In the genomic region with DNA sequence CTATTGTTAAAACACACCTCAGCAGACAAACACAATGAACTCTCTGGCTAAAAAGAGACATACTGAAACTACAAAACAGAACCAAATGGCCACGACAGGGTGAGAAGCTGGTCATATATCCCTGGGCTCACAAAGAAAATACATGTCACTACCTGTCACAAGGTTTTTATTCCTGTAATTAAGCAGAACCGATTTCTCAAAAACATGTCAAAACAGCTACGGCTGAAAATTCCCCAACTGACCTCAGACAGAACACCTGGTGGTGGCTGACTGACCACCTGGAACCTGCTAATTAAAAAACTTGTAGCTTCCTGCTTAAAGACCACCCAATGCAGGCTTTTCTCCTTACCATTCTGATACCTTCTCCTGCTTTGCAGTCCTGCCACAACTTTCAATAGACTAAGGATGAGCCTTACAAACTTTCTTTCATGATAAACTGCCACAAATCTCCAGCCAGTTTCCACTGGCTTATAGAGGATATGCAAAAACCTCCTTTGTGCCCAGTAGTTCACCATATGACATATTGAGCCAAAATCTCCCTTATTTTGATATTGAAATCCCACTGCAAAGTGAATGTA, we compare ENCODE assay signal across 14 cellular contexts.
DNase-seq lines count a peak whose midpoint lies in the region; ATAC-seq and TF ChIP-seq lines count a peak whose summit lies in the region.
"Had no signal": no experiment of that assay in that cellular context is flagged by ENCODE, and none has a peak within 500 bp of the region (broad histone marks: within the 10 kb centered on the region; RNA-seq: fewer than 3 reads in every experiment).

No MANE protein-coding gene starts in this region.

- H3K4me1 ChIP-seq in mammary epithelial cell (ENCODE audit: insufficient read depth, low read length) = peaks cover 6% of the 10 kb centered on the region
- no peaks in the 10 kb centered on the region for H3K4me1 ChIP-seq in naive thymus-derived CD4-positive, alpha-beta T cell (ENCODE audit: control insufficient read depth in 2 of 2, insufficient read depth in 2 of 2, low read length in 2 of 2)
- H3K4me1 ChIP-seq: uterus had no signal

- no peaks in the 10 kb centered on the region for H3K9me3 ChIP-seq in mammary epithelial cell (replicated peaks; ENCODE audit: insufficient read depth, low read length)
- no peaks in the 10 kb centered on the region for H3K9me3 ChIP-seq in naive thymus-derived CD4-positive, alpha-beta T cell (ENCODE audit: control insufficient read depth in 2 of 3, low read length in 3 of 3)

- H3K9me3 Mint-ChIP-seq in naive thymus-derived CD4-positive, alpha-beta T cell = peaks cover 0 to 18% (median 2%) of the 10 kb centered on the region in 11 donors
- peaks cover 5% of the 10 kb centered on the region for H3K9me3 Mint-ChIP-seq in activated CD8-positive, alpha-beta T cell treated with anti-CD3 and anti-CD28 coated beads for 36 hours
- H3K9me3 Mint-ChIP-seq in T-cell = peaks cover 0 to 9% (median 8%) of the 10 kb centered on the region in 3 donors

- dilution Hi-C loops in mammary epithelial cell (cut with HindIII; ENCODE audit: low sequenced_read_pairs) = no loop called here

- H3K27ac ChIP-seq in mammary epithelial cell (ENCODE audit: insufficient read depth, low read depth, low read length) = no peak overlapping the region
- no peak overlapping the region for H3K27ac ChIP-seq in naive thymus-derived CD4-positive, alpha-beta T cell (ENCODE audit: low read depth, low read length)
- H3K27ac ChIP-seq: uterus had no signal

- WGBS in mammary epithelial cell (ENCODE audit: low coverage, missing lambda C conversion rate) = 0% methylated on average over 3 of the region's 3 CpGs

- CTCF ChIA-PET in mammary epithelial cell (lab: Charles Lee; ENCODE audit: low non-redundant PET) (no interaction called here), T-cell (lab: Charles Lee) (no interaction called here)
- CTCF ChIA-PET in naive thymus-derived CD4-positive, alpha-beta T cell (lab: Charles Lee) = no interaction called here
- CTCF ChIA-PET in activated CD8-positive, alpha-beta T cell treated with anti-CD3 and anti-CD28 coated beads for 36 hours (lab: Charles Lee) = no interaction called here

- POLR2A ChIA-PET in naive thymus-derived CD4-positive, alpha-beta T cell (lab: Charles Lee) = no interaction called here
- POLR2A ChIA-PET in activated CD8-positive, alpha-beta T cell treated with anti-CD3 and anti-CD28 coated beads for 36 hours (lab: Charles Lee) = no interaction called here
- POLR2A ChIA-PET in T-cell (lab: Charles Lee) = no interaction called here

- peak overlapping the region; percentile 55 for H3K4me2 ChIP-seq in mammary epithelial cell (ENCODE audit: insufficient read depth, low read depth, low read length)

- H3K4me3 ChIP-seq in mammary epithelial cell (replicated peaks in 1 of 3; ENCODE audit: insufficient read depth in 1 of 3, low read depth in 2 of 3, low read length in 3 of 3) = no peak overlapping the region
- no peak overlapping the region for H3K4me3 ChIP-seq in naive thymus-derived CD4-positive, alpha-beta T cell (ENCODE audit: low read length)
- H3K4me3 ChIP-seq: lung, uterus had no signal

- in situ Hi-C loops in mammary epithelial cell (cut with MboI; ENCODE audit: low sequenced_read_pairs in 2 of 2) = no loop called here

- H3K4me3 Mint-ChIP-seq in naive thymus-derived CD4-positive, alpha-beta T cell = no peak overlapping the region
- H3K4me3 Mint-ChIP-seq in activated CD8-positive, alpha-beta T cell treated with anti-CD3 and anti-CD28 coated beads for 36 hours = no peak overlapping the region
- no peak overlapping the region for H3K4me3 Mint-ChIP-seq in T-cell
- H3K4me3 Mint-ChIP-seq: activated T-cell treated with anti-CD3 and anti-CD28 coated beads, Interleukin-2, amount 50 U/mL, for 4 hours; CD8-positive, alpha-beta memory T cell had no signal

- no TSS peak for BruUV-seq in mammary epithelial cell (replicated peaks; lab: Mats Ljungman, UMichigan)

- H3K79me2 ChIP-seq in mammary epithelial cell (ENCODE audit: insufficient read depth, low read length) = no peaks in the 10 kb centered on the region

- no peaks in the 10 kb centered on the region for H3K27me3 ChIP-seq in mammary epithelial cell (ENCODE audit: insufficient read depth, low read length)
- no peaks in the 10 kb centered on the region for H3K27me3 ChIP-seq in naive thymus-derived CD4-positive, alpha-beta T cell (ENCODE audit: control insufficient read depth in 2 of 2, insufficient read depth in 2 of 2, low read length in 2 of 2)
- H3K27me3 ChIP-seq: uterus had no signal

- intact Hi-C loops in mammary epithelial cell (cut with micrococcal nuclease) = no loop called here
- intact Hi-C loops in naive thymus-derived CD4-positive, alpha-beta T cell (cut with micrococcal nuclease) = no loop called here
- intact Hi-C loops in activated CD8-positive, alpha-beta T cell treated with anti-CD3 and anti-CD28 coated beads for 36 hours (cut with micrococcal nuclease) = no loop called here

- peak; percentile 96 for ATAC-seq in GM18867 (IDR thresholded peaks at IDR 0.05; ENCODE audit: unreplicated experiment)
- peak; percentile 89 for ATAC-seq in GM21576 (IDR thresholded peaks at IDR 0.05; ENCODE audit: unreplicated experiment)
- peak; percentile 95 for ATAC-seq in HG03103 (IDR thresholded peaks at IDR 0.05; ENCODE audit: low read depth, unreplicated experiment)
- no peak for ATAC-seq in naive thymus-derived CD4-positive, alpha-beta T cell
- ATAC-seq in activated CD8-positive, alpha-beta T cell treated with anti-CD3 and anti-CD28 coated beads for 36 hours = no peak
- ATAC-seq in T-cell (replicated peaks in 1 of 4) = no peak
- ATAC-seq: activated T-cell treated with anti-CD3 and anti-CD28 coated beads, Interleukin-2, amount 50 U/mL, for 4 hours had no signal

- H4K20me1 ChIP-seq in mammary epithelial cell (ENCODE audit: insufficient read depth, low read length) = no peaks in the 10 kb centered on the region

- no peaks in the 10 kb centered on the region for H3K36me3 Mint-ChIP-seq in naive thymus-derived CD4-positive, alpha-beta T cell
- H3K36me3 Mint-ChIP-seq in activated CD8-positive, alpha-beta T cell treated with anti-CD3 and anti-CD28 coated beads for 36 hours (ENCODE audit: low read depth) = no peaks in the 10 kb centered on the region
- H3K36me3 Mint-ChIP-seq in T-cell = no peaks in the 10 kb centered on the region
- H3K36me3 Mint-ChIP-seq: CD8-positive, alpha-beta memory T cell had no signal

- H3K9ac ChIP-seq in mammary epithelial cell (ENCODE audit: insufficient read depth, low read length) = no peak overlapping the region

- no peaks in the 10 kb centered on the region for H3K36me3 ChIP-seq in mammary epithelial cell (ENCODE audit: insufficient read depth, low read length)
- no peaks in the 10 kb centered on the region for H3K36me3 ChIP-seq in naive thymus-derived CD4-positive, alpha-beta T cell (ENCODE audit: control insufficient read depth in 2 of 3, insufficient read depth in 3 of 3, low read length in 3 of 3)
- H3K36me3 ChIP-seq: uterus had no signal

- DNase-seq in mammary epithelial cell (peak; percentile 67), T-cell (no peak)
- no peak for DNase-seq in naive thymus-derived CD4-positive, alpha-beta T cell
- no peak for DNase-seq in stimulated activated CD4-positive, alpha-beta T cell treated with anti-CD3 and anti-CD28 coated beads, Interleukin-4, amount 100 ng/mL, for 1 hour
- no peak for DNase-seq in activated CD8-positive, alpha-beta T cell treated with anti-CD3 and anti-CD28 coated beads for 36 hours
- DNase-seq: activated T-cell treated with anti-CD3 and anti-CD28 coated beads, Interleukin-2, amount 50 U/mL, for 4 hours; CD8-positive, alpha-beta memory T cell; NCI-H82; T1000; uterus had no signal

- no peaks in the 10 kb centered on the region for H3K27me3 Mint-ChIP-seq in naive thymus-derived CD4-positive, alpha-beta T cell
- no peaks in the 10 kb centered on the region for H3K27me3 Mint-ChIP-seq in activated CD8-positive, alpha-beta T cell treated with anti-CD3 and anti-CD28 coated beads for 36 hours
- no peaks in the 10 kb centered on the region for H3K27me3 Mint-ChIP-seq in T-cell
- H3K27me3 Mint-ChIP-seq: CD8-positive, alpha-beta memory T cell had no signal

- H3K4me1 Mint-ChIP-seq in naive thymus-derived CD4-positive, alpha-beta T cell = peaks cover 0 to 1% (median 0%) of the 10 kb centered on the region in 7 donors
- H3K4me1 Mint-ChIP-seq in activated CD8-positive, alpha-beta T cell treated with anti-CD3 and anti-CD28 coated beads for 36 hours (ENCODE audit: low read depth) = no peaks in the 10 kb centered on the region
- H3K4me1 Mint-ChIP-seq in T-cell = no peaks in the 10 kb centered on the region
- H3K4me1 Mint-ChIP-seq: CD8-positive, alpha-beta memory T cell had no signal

- peak overlapping the region; percentile 77 for H2AFZ ChIP-seq in mammary epithelial cell (ENCODE audit: low read depth, low read length)

- TF ChIP-seq CTCF in mammary epithelial cell (conservative IDR thresholded peaks at IDR 0.05 in 1 of 2, IDR thresholded peaks at IDR 0.05 in 1 of 2; ENCODE audit: extremely low read depth in 1 of 2, insufficient read depth in 1 of 2, low read depth in 1 of 2, low read length in 2 of 2) = no peak
- no peak for TF ChIP-seq CTCF in activated CD8-positive, alpha-beta T cell treated with anti-CD3 and anti-CD28 coated beads for 36 hours (IDR thresholded peaks at IDR 0.05)

- H3K27ac Mint-ChIP-seq in naive thymus-derived CD4-positive, alpha-beta T cell = no peak overlapping the region
- H3K27ac Mint-ChIP-seq in activated CD8-positive, alpha-beta T cell treated with anti-CD3 and anti-CD28 coated beads for 36 hours = no peak overlapping the region
- no peak overlapping the region for H3K27ac Mint-ChIP-seq in T-cell
- H3K27ac Mint-ChIP-seq: CD8-positive, alpha-beta memory T cell had no signal

Comparison
In these comparisons a context has a peak if more than half of its experiments do, and no peak if none do; other contexts are left out.
1. ATAC-seq: peak in GM18867 (single experiment), GM21576 (single experiment) and HG03103 (single experiment); none in naive thymus-derived CD4-positive, alpha-beta T cell (single experiment), activated CD8-positive, alpha-beta T cell treated with anti-CD3 and anti-CD28 coated beads for 36 hours (single experiment) and T-cell (0 of 4).